In the genomic region with DNA sequence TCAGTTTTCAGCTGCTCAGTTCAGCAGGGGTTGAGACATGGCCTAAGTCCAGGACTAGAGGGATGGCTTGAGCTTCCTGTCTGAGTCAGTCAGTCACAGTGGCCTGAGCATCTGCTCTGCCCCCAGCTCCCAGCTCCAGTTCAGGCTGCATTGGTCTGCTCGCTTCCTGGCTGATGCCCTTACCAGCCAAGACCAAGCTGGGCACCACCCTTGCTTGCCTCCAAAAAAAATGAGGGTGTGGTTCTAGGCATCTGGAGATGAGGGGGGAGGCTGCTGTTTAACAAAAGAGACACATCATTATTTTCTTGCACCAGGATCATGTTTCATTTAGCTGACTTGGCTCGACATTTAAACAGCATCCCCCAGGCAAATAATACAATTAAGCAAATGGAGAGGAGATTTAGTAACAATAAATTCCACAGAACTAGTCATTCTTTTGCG, we compare ENCODE assay signal across 13 cellular contexts.
DNase-seq lines count a peak whose midpoint lies in the region; FAIRE-seq and TF ChIP-seq lines count a peak whose summit lies in the region.
"Had no signal": no experiment of that assay in that cellular context is flagged by ENCODE, and none has a peak within 500 bp of the region (broad histone marks: within the 10 kb centered on the region; RNA-seq: fewer than 3 reads in every experiment).

No MANE protein-coding gene starts in this region.

- no peaks in the 10 kb centered on the region for H3K9me2 ChIP-seq in hepatocyte (replicated peaks; ENCODE audit: insufficient read depth)

- H3K4me1 ChIP-seq in hepatocyte (ENCODE audit: insufficient read depth) (peaks cover 16% of the 10 kb centered on the region), transverse colon (no peaks in the 10 kb centered on the region)
- H3K4me1 ChIP-seq: tibial artery had no signal

- no peaks in the 10 kb centered on the region for H3K79me2 ChIP-seq in hepatocyte

- no peak for TF ChIP-seq POLR2A in transverse colon (IDR thresholded peaks at IDR 0.05)
- no peak for TF ChIP-seq POLR2A in GM12892 (IDR thresholded peaks at IDR 0.05; ENCODE audit: low read depth, low read length)

- H3K4me3 ChIP-seq in AG09309 (ENCODE audit: control insufficient read depth, low read depth, low read length) (no peak overlapping the region), hepatocyte (no peak overlapping the region), transverse colon (no peak overlapping the region)
- H3K4me3 ChIP-seq: tibial artery had no signal

- TF ChIP-seq EP300 in transverse colon (IDR thresholded peaks at IDR 0.05; ENCODE audit: low read depth), result no peak

- no peak overlapping the region for H2AFZ ChIP-seq in hepatocyte

- TF ChIP-seq CTCF in AG09309 (IDR thresholded peaks at IDR 0.05; ENCODE audit: control insufficient read depth, insufficient read depth, low read depth, low read length, missing control alignments) (no peak), hepatocyte (IDR thresholded peaks at IDR 0.05; ENCODE audit: poor library complexity) (no peak), transverse colon (IDR thresholded peaks at IDR 0.05) (no peak)

- H3K9me3 ChIP-seq in hepatocyte (ENCODE audit: low read depth) (no peaks in the 10 kb centered on the region), transverse colon (no peaks in the 10 kb centered on the region)
- H3K9me3 ChIP-seq: tibial artery had no signal

- peak overlapping the region; percentile 66 for H3K27ac ChIP-seq in hepatocyte
- H3K27ac ChIP-seq in transverse colon, result no peak overlapping the region
- H3K27ac ChIP-seq: tibial artery had no signal

- H3K36me3 ChIP-seq in hepatocyte (replicated peaks; ENCODE audit: insufficient read depth, low read depth), result no peaks in the 10 kb centered on the region
- H3K36me3 ChIP-seq in transverse colon, result no peaks in the 10 kb centered on the region
- H3K36me3 ChIP-seq: tibial artery had no signal

- no peaks in the 10 kb centered on the region for H4K20me1 ChIP-seq in hepatocyte (ENCODE audit: insufficient read depth, poor library complexity, severe bottlenecking)

- 50% methylated on average over 3 of the region's 3 CpGs for WGBS in hepatocyte (ENCODE audit: low lambda C conversion rate, missing lambda C conversion rate)
- 58 to 73% methylated on average over 2 to 3 of the region's 3 CpGs for WGBS in transverse colon (ENCODE audit: low coverage in 1 of 2), 2 donors

- H3K27me3 ChIP-seq in hepatocyte (no peaks in the 10 kb centered on the region), transverse colon (no peaks in the 10 kb centered on the region)
- H3K27me3 ChIP-seq: tibial artery had no signal

- in situ Hi-C loops in transverse colon (cut with MboI; ENCODE audit: low pct_ligation_motif_present in 1 of 4, low pct_unique_long_range_greater_than_20kb in 1 of 4, low sequenced_read_pairs in 3 of 4), result no loop called here

- no peak overlapping the region for H3K4me2 ChIP-seq in hepatocyte

- intact Hi-C loops in transverse colon (cut with DNase I; ENCODE audit: low total_unique reads), result no loop called here

- DNase-seq in AG09309 (ENCODE audit: low read depth), result peak; percentile 73
- DNase-seq in HS-27A (ENCODE audit: low read depth), result peak; percentile 92
- peak; percentile 75 for DNase-seq in T1000 (lab: John Stamatoyannopoulos, UW)
- peak; percentile 62 for DNase-seq in hepatocyte (ENCODE audit: low spot score)
- DNase-seq in stimulated activated CD4-positive, alpha-beta T cell treated with anti-CD3 and anti-CD28 coated beads, Interleukin-12 subunit alpha, Interleukin-12 subunit beta, amount 100 ng/mL, for 4 hours, result no peak
- DNase-seq in activated CD4-positive, CD25-positive, alpha-beta regulatory T cell (lab: John Stamatoyannopoulos, UW), result no peak
- no peak for DNase-seq in transverse colon
- DNase-seq in GM12892 (ENCODE audit: insufficient read length), result no peak
- DNase-seq: CD8-positive, alpha-beta memory T cell; naive thymus-derived CD4-positive, alpha-beta T cell; NCI-H1694; stimulated activated CD4-positive, alpha-beta T cell treated with anti-CD3 and anti-CD28 coated beads, Interleukin-4, amount 100 ng/mL, for 1 hour; tibial artery had no signal

- FAIRE-seq in GM12892 (lab: Jason Lieb, UNC), result no peak

Comparison
In these comparisons a context has a peak if more than half of its experiments do, and no peak if none do; other contexts are left out.
1. DNase-seq: peak in AG09309 (single experiment), HS-27A (single experiment), T1000 (single experiment) and hepatocyte (single experiment); none in stimulated activated CD4-positive, alpha-beta T cell treated with anti-CD3 and anti-CD28 coated beads, Interleukin-12 subunit alpha, Interleukin-12 subunit beta, amount 100 ng/mL, for 4 hours (single experiment), activated CD4-positive, CD25-positive, alpha-beta regulatory T cell (0 of 4), transverse colon (single experiment) and GM12892 (single experiment).